Comparison of ENCODE assay signal across 1 cellular context in the genomic region with DNA sequence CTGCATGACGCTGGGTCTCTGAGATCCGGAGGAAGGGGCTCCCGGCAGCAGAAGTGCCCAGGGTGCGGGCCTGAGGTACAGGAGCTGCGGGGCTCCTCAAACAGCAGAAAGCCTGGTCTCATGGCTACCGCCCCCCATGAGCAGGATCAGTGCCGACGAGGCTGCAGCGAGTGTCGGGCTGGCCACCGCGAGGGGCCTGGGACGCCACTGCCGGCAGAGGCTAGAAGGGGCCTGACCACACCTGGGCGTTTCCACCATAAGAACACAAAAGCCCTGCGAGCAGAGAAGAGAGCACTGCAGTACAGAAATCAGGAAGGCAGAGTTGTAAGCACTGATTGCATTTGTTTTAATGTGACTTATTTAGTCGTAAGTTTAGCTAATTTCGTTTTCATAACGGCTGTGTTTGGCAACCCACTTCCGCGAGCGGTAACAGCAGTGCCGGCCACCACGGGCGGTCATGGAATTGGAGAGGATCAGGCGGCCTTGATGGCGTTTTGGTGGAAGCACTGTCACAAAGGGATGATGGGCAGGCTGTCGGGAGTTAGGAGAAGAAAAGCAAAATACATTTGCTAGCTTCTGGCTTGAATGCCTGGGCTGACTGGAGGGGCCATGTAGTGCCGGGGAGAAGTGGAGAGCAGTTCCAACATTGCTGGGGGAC.
A peak's percentile ranks its signal among the peaks of the same experiment; 100 is the strongest.
TF ChIP-seq lines count a peak whose summit lies in the region.

No MANE protein-coding gene starts in this region.

TF ChIP-seq in HepG2, 621 proteins besides CTCF, POLR2A, EP300 and RAD21 (continued from another document):
- TF ChIP-seq, protein P1, sequence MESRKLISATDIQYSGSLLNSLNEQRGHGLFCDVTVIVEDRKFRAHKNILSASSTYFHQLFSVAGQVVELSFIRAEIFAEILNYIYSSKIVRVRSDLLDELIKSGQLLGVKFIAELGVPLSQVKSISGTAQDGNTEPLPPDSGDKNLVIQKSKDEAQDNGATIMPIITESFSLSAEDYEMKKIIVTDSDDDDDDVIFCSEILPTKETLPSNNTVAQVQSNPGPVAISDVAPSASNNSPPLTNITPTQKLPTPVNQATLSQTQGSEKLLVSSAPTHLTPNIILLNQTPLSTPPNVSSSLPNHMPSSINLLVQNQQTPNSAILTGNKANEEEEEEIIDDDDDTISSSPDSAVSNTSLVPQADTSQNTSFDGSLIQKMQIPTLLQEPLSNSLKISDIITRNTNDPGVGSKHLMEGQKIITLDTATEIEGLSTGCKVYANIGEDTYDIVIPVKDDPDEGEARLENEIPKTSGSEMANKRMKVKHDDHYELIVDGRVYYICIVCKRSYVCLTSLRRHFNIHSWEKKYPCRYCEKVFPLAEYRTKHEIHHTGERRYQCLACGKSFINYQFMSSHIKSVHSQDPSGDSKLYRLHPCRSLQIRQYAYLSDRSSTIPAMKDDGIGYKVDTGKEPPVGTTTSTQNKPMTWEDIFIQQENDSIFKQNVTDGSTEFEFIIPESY (CRISPR knock-in tag; IDR thresholded peaks at IDR 0.05), result peak; percentile 14; the same call in 1 of the 2 replicates
- TF ChIP-seq ZMYM4 (CRISPR knock-in tag; IDR thresholded peaks at IDR 0.05), result no peak
- no peak for TF ChIP-seq ZNF446 (CRISPR knock-in tag; IDR thresholded peaks at IDR 0.05)
